Comparison of ENCODE assay signal across 9 cellular contexts in genomic region chr9:98708103-98708932, GRCh38. TPM values are rescaled to one million over a fixed set of nuclear protein-coding genes. Genes with fewer than 3 reads are reported as not detected.
DNase-seq lines count a peak whose midpoint lies in the region; TF ChIP-seq lines count a peak whose summit lies in the region.
"Had no signal": no experiment of that assay in that cellular context is flagged by ENCODE, and none has a peak within 500 bp of the region (broad histone marks: within the 10 kb centered on the region; RNA-seq: fewer than 3 reads in every experiment).

No MANE protein-coding gene starts in this region.

- peak; percentile 61 for DNase-seq in DMS53 (lab: John Stamatoyannopoulos, UW)
- no peak for DNase-seq in DMS53 treated with DMSO at 0.1 percent for 48 hours (lab: John Stamatoyannopoulos, UW; ENCODE audit: unreplicated experiment)
- DNase-seq in NCI-H69 (lab: John Stamatoyannopoulos, UW): peak; percentile 76
- no peak for DNase-seq in fibroblast of pulmonary artery (ENCODE audit: low read depth)
- no peak for DNase-seq in prostate gland (ENCODE audit: low spot score)
- no peak for DNase-seq in CD1c-positive myeloid dendritic cell (ENCODE audit: extremely low spot score)
- no peak for DNase-seq in NCI-H526 treated with DMSO at 0.1 percent for 48 hours (lab: John Stamatoyannopoulos, UW)
- DNase-seq in SK-N-DZ (ENCODE audit: low spot score): no peak
- DNase-seq: activated CD4-positive, alpha-beta T cell treated with anti-CD3 and anti-CD28 coated beads for 48 hours had no signal

- H3K4me1 ChIP-seq in prostate gland (replicated peaks): no peaks in the 10 kb centered on the region

- WGBS in prostate gland: 6% methylated on average over 41 of the region's 89 CpGs

- no peak for TF ChIP-seq POLR2A in prostate gland (IDR thresholded peaks at IDR 0.05)

- no peak overlapping the region for H3K27ac ChIP-seq in prostate gland

- H3K9me3 ChIP-seq in prostate gland: no peaks in the 10 kb centered on the region

- TF ChIP-seq CTCF in fibroblast of pulmonary artery (IDR thresholded peaks at IDR 0.05; ENCODE audit: low read length, missing control alignments): no peak
- TF ChIP-seq CTCF in prostate gland (IDR thresholded peaks at IDR 0.05): no peak

- peaks cover 15% of the 10 kb centered on the region for H3K27me3 ChIP-seq in prostate gland (replicated peaks; ENCODE audit: insufficient read depth)

- intact Hi-C loops in prostate gland (cut with DNase I): no loop called here

- H3K36me3 ChIP-seq in prostate gland: no peaks in the 10 kb centered on the region

- peak overlapping the region; percentile 59 for H3K4me3 ChIP-seq in fibroblast of pulmonary artery (replicated peaks; ENCODE audit: low read depth, low read length)
- H3K4me3 ChIP-seq in prostate gland: peak overlapping the region; percentile 13 to 32

RNA-seq across cellular contexts. Expression of gene GABBR2, which starts 0.4 kb away (rescaled TPM):
- total RNA-seq in prostate gland: under 1 TPM in 1 of 2 donors, not detected in 1; 0.97 TPM
- polyA plus RNA-seq in SK-N-DZ (2014; cell fraction: cytosol; rRNA removed): 0.05 and 0.12 TPM in 2 replicates
- polyA plus RNA-seq in SK-N-DZ (2014; cell fraction: nucleus; rRNA removed): 0.20 and 1.2 TPM in 2 replicates

Comparison
In these comparisons a context has a peak if more than half of its experiments do, and no peak if none do; other contexts are left out.
1. DNase-seq: peak in DMS53 (single experiment) and NCI-H69 (single experiment); none in DMS53 treated with DMSO at 0.1 percent for 48 hours (single experiment), fibroblast of pulmonary artery (single experiment), prostate gland (single experiment), CD1c-positive myeloid dendritic cell (single experiment), NCI-H526 treated with DMSO at 0.1 percent for 48 hours (single experiment) and SK-N-DZ (single experiment).